ENCODE assay signal across 13 cellular contexts in the genomic region with DNA sequence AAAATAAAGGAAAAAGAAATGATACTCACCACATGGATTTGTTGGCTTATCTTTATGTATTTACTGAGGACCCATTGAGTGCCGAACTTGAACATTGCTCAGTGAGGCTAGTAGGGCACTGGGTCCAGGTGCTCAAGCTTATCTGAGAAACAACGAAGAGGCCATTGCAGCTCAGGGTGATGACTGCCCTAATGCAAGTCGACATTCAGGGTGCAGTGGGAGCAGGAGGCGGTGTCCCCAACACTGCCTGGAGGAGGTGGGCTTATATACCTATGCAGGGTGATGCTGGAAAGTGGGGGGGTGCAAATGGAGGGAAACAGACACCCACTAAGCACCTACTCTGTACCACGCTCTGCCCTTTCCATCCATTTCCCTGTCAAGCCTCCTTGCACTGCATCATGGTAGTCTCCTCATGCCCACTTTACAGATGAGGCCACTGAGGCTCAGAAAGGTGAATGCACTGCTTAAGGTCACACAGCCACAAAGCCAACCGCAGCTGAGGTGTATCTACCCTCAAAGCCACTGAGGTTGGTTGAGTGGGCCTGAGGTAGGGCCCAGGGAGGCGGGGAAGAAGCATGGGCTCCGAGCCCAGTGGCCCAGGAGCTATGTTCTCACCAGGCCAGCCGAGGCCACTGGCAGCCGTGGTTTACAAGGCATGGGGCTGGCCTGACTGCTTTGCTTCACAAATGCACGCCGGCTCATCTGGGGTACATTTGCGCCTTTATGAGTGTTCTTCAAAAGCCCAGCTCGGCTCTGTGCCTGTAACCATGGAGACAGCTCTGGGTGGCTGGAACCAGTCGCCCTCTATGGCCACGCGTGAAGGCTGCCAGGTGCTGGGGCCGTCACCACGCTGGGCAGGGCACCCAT.
DNase-seq lines count a peak whose midpoint lies in the region; ATAC-seq, FAIRE-seq and TF ChIP-seq lines count a peak whose summit lies in the region.
"Had no signal": no experiment of that assay in that cellular context is flagged by ENCODE, and none has a peak within 500 bp of the region (broad histone marks: within the 10 kb centered on the region; RNA-seq: fewer than 3 reads in every experiment).

No MANE protein-coding gene starts in this region.

- CTCF ChIA-PET in K562 (lab: Yijun Ruan, JAX; ENCODE audit: low intra/inter-chr PET ratio), result no interaction called here
- CTCF ChIA-PET in CD8-positive, alpha-beta memory T cell (lab: Charles Lee), result no interaction called here

- no peak for TF ChIP-seq POLR2A in K562 (conservative IDR thresholded peaks at IDR 0.05)

- no peak overlapping the region for H3K4me3 Mint-ChIP-seq in CD8-positive, alpha-beta memory T cell
- H3K4me3 Mint-ChIP-seq: effector memory CD8-positive, alpha-beta T cell; HFFc6; immature natural killer cell had no signal

- no peak for TF ChIP-seq CTCF in K562 (IDR thresholded peaks at IDR 0.05 in 2 of 3, conservative IDR thresholded peaks at IDR 0.05 in 1 of 3; ENCODE audit: insufficient read depth in 2 of 3, low read depth in 1 of 3, low read length in 3 of 3)

- TF ChIP-seq EP300 in K562 (IDR thresholded peaks at IDR 0.05; ENCODE audit: low read length), result no peak

- ATAC-seq in K562, result no peak
- ATAC-seq: effector memory CD8-positive, alpha-beta T cell had no signal

- no peak overlapping the region for H3K9ac ChIP-seq in K562 (ENCODE audit: insufficient read depth in 1 of 2, low read depth in 2 of 2, low read length in 2 of 2)
- H3K9ac ChIP-seq: BLaER1 had no signal

- no peak for FAIRE-seq in K562 (lab: Jason Lieb, UNC)
- FAIRE-seq: HTR-8/SVneo had no signal

- intact Hi-C loops in K562 (cut with micrococcal nuclease) (no loop called here), cardiac septum (cut with DNase I) (no loop called here)

- no peak overlapping the region for H3K4me3 ChIP-seq in K562
- H3K4me3 ChIP-seq in CD8-positive, alpha-beta memory T cell (ENCODE audit: low read length), result no peak overlapping the region
- H3K4me3 ChIP-seq: BLaER1 had no signal

- BruUV-seq in K562 (replicated peaks; lab: Mats Ljungman, UMichigan), result no TSS peak

- H3K36me3 ChIP-seq in K562 (ENCODE audit: control insufficient read depth, insufficient read depth, low read length), result no peaks in the 10 kb centered on the region
- H3K36me3 ChIP-seq in CD8-positive, alpha-beta memory T cell (ENCODE audit: insufficient read depth, low read length), result no peaks in the 10 kb centered on the region
- H3K36me3 ChIP-seq: BLaER1 had no signal

- TF ChIP-seq RAD21 in K562 (CRISPR knock-in tag; conservative IDR thresholded peaks at IDR 0.05 in 1 of 2, IDR thresholded peaks at IDR 0.05 in 1 of 2), result no peak

- H3K9me3 Mint-ChIP-seq in CD8-positive, alpha-beta memory T cell, result no peaks in the 10 kb centered on the region
- H3K9me3 Mint-ChIP-seq: effector memory CD8-positive, alpha-beta T cell; HFFc6; immature natural killer cell had no signal

- H3K27ac Mint-ChIP-seq in CD8-positive, alpha-beta memory T cell, result no peak overlapping the region
- H3K27ac Mint-ChIP-seq: effector memory CD8-positive, alpha-beta T cell; HFFc6; immature natural killer cell had no signal

- H3K79me2 ChIP-seq in K562 (ENCODE audit: control insufficient read depth, insufficient read depth, low read length), result no peaks in the 10 kb centered on the region

- H3K27me3 Mint-ChIP-seq in CD8-positive, alpha-beta memory T cell, result peaks cover 5 to 10% of the 10 kb centered on the region in 2 donors

- DNase-seq in AG08395 (ENCODE audit: low spot score) (peak; percentile 67), NAMALWA (ENCODE audit: low spot score) (peak; percentile 7), K562 (ENCODE audit: extremely low read depth in 1 of 4, low spot score in 3 of 4) (no peak), middle frontal gyrus (ENCODE audit: extremely low spot score, low spot score) (peak; percentile 72), D341Med (ENCODE audit: low spot score) (no peak), OCI-M1 (lab: John Stamatoyannopoulos, UW) (no peak), cardiac septum (ENCODE audit: low spot score) (no peak)
- no peak for DNase-seq in CD8-positive, alpha-beta memory T cell
- DNase-seq: effector memory CD8-positive, alpha-beta T cell; HFFc6; immature natural killer cell had no signal

- no peak overlapping the region for H3K4me2 ChIP-seq in K562 (ENCODE audit: insufficient read depth, low read length)
- H3K4me2 ChIP-seq: BLaER1 had no signal

- POLR2A ChIA-PET in K562 (lab: Yijun Ruan, JAX), result interaction anchor here (0.7 kb wide), 1 partner anchor 10 kb away, joined by 3 read pairs; no protein-coding TSS in a partner anchor
- POLR2A ChIA-PET in CD8-positive, alpha-beta memory T cell (lab: Charles Lee), result no interaction called here

- peaks cover 0 to 3% of the 10 kb centered on the region in 2 experiments; a peak in 1 of 5 replicates for H3K4me1 ChIP-seq in K562 (replicated peaks in 1 of 2; ENCODE audit: control insufficient read depth in 2 of 2, insufficient read depth in 2 of 2, low read length in 2 of 2)
- H3K4me1 ChIP-seq in CD8-positive, alpha-beta memory T cell (ENCODE audit: insufficient read depth, low read length), result no peaks in the 10 kb centered on the region

- no peak overlapping the region for H3K27ac ChIP-seq in K562 (ENCODE audit: extremely low read depth, low read depth, low read length)
- H3K27ac ChIP-seq in CD8-positive, alpha-beta memory T cell (ENCODE audit: low read depth, low read length), result no peak overlapping the region
- H3K27ac ChIP-seq: BLaER1 had no signal

- in situ Hi-C loops in K562 (cut with MboI), result no loop called here

- H3K9me1 ChIP-seq in K562 (ENCODE audit: control insufficient read depth, insufficient read depth, low read length), result no peaks in the 10 kb centered on the region

- 8% methylated on average over 19 of the region's 19 CpGs for WGBS in K562 (ENCODE audit: insufficient coverage, low coverage, missing lambda C conversion rate)

- H4K20me1 ChIP-seq in K562 (replicated peaks; ENCODE audit: control insufficient read depth, insufficient read depth, low read length), result peaks cover 9% of the 10 kb centered on the region
- H4K20me1 ChIP-seq: BLaER1 had no signal

- no peak overlapping the region for H2AFZ ChIP-seq in K562 (ENCODE audit: low read depth, low read length)

- H3K9me3 ChIP-seq in K562 (replicated peaks; ENCODE audit: control insufficient read depth, insufficient read depth, low read depth, low read length), result no peaks in the 10 kb centered on the region
- no peaks in the 10 kb centered on the region for H3K9me3 ChIP-seq in CD8-positive, alpha-beta memory T cell (ENCODE audit: low read length)
- H3K9me3 ChIP-seq: BLaER1 had no signal

- H3K27me3 ChIP-seq in K562 (ENCODE audit: control insufficient read depth in 2 of 2, insufficient read depth in 2 of 2, low read length in 2 of 2), result peaks cover 2 to 33% of the 10 kb centered on the region in 2 experiments; a peak in 4 of 5 replicates
- H3K27me3 ChIP-seq in CD8-positive, alpha-beta memory T cell (ENCODE audit: insufficient read depth, low read length, poor library complexity, severe bottlenecking), result peaks cover 2% of the 10 kb centered on the region
- H3K27me3 ChIP-seq: BLaER1 had no signal

- no peaks in the 10 kb centered on the region for H3K36me3 Mint-ChIP-seq in CD8-positive, alpha-beta memory T cell
- H3K36me3 Mint-ChIP-seq: immature natural killer cell had no signal

- H3K4me1 Mint-ChIP-seq in CD8-positive, alpha-beta memory T cell, result no peaks in the 10 kb centered on the region
- H3K4me1 Mint-ChIP-seq: immature natural killer cell had no signal

TF ChIP-seq in K562, 482 proteins besides CTCF, POLR2A, EP300 and RAD21 (continues in another document):
- TF ChIP-seq ADNP (tag; IDR thresholded peaks at IDR 0.05) (0 out of 2 replicates have a peak, but pooled peaks have one; percentile 50), HDAC8 (tag; IDR thresholded peaks at IDR 0.05) (no peak), KDM1A (IDR thresholded peaks at IDR 0.05) (0 out of 4 replicates have a peak, but pooled peaks of 1 of the 2 experiments have one; percentile 22), ZNF583 (CRISPR knock-in tag; IDR thresholded peaks at IDR 0.05) (no peak), HCFC1 (IDR thresholded peaks at IDR 0.05; ENCODE audit: low read depth, low read length) (no peak), ZNF121 (CRISPR knock-in tag; conservative IDR thresholded peaks at IDR 0.05) (no peak), CBFB (CRISPR knock-in tag; IDR thresholded peaks at IDR 0.05) (no peak), ZNF395 (CRISPR knock-in tag; IDR thresholded peaks at IDR 0.05) (no peak)
- TF ChIP-seq, protein P1, sequence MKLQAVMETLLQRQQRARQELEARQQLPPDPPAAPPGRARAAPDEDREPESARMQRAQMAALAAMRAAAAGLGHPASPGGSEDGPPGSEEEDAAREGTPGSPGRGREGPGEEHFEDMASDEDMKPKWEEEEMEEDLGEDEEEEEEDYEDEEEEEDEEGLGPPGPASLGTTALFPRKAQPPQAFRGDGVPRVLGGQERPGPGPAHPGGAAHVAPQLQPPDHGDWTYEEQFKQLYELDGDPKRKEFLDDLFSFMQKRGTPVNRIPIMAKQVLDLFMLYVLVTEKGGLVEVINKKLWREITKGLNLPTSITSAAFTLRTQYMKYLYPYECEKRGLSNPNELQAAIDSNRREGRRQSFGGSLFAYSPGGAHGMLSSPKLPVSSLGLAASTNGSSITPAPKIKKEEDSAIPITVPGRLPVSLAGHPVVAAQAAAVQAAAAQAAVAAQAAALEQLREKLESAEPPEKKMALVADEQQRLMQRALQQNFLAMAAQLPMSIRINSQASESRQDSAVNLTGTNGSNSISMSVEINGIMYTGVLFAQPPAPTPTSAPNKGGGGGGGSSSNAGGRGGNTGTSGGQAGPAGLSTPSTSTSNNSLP (IDR thresholded peaks at IDR 0.05; ENCODE audit: borderline replicate concordance, low read depth, low read length), result no peak
- TF ChIP-seq, protein P2, sequence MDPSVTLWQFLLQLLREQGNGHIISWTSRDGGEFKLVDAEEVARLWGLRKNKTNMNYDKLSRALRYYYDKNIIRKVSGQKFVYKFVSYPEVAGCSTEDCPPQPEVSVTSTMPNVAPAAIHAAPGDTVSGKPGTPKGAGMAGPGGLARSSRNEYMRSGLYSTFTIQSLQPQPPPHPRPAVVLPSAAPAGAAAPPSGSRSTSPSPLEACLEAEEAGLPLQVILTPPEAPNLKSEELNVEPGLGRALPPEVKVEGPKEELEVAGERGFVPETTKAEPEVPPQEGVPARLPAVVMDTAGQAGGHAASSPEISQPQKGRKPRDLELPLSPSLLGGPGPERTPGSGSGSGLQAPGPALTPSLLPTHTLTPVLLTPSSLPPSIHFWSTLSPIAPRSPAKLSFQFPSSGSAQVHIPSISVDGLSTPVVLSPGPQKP (CRISPR knock-in tag; IDR thresholded peaks at IDR 0.05), result no peak

Comparison
In these comparisons a context has a peak if more than half of its experiments do, and no peak if none do; other contexts are left out.
1. DNase-seq: peak in AG08395 (single experiment), NAMALWA (single experiment) and middle frontal gyrus (single experiment); none in K562 (0 of 4), CD8-positive, alpha-beta memory T cell (0 of 5), D341Med (single experiment), OCI-M1 (single experiment) and cardiac septum (single experiment).